In the genomic region with DNA sequence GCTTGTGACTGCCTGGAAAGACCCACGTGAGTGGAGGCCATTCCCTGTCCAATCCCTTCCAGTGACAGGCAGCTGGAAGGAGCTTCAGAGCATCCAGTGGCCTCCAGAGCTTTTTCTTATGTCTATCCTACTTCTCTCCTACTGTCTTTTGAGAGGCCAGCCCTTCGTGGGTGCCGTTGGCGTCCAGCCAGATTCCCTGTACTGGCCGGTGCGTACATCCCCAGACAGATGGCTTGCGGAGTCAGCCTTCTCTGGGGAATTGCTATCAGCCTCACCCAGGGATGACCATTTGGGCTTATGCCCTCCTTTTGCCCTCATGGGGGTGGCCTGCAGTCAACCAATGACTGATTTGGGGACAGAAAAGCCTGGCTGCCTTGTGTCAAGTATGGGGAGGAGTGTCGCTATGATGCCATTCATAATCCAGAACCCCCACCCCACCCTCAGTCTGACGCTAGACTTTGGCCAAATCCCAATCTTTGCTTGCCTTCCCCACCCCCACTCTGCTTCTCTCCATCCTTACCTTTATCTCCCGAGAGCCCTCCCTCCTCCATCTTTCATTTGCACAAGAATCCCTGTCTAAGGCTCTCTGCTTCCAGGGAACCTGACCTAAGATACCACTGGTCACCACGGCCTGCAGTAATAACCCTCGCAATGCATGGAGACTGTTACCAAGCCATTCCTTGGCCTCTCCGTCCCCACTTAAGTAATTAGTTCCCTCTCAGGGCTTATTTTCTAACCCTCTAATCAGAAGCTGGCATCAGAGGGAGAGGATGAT, we compare ENCODE assay signal across 23 cellular contexts.
A peak's percentile ranks its signal among the peaks of the same experiment; 100 is the strongest.
DNase-seq lines count a peak whose midpoint lies in the region; ATAC-seq and TF ChIP-seq lines count a peak whose summit lies in the region.
"Had no signal": no experiment of that assay in that cellular context is flagged by ENCODE, and none has a peak within 500 bp of the region (broad histone marks: within the 10 kb centered on the region; RNA-seq: fewer than 3 reads in every experiment).

No MANE protein-coding gene starts in this region.

- H3K4me2 ChIP-seq in GM23338 = 0 out of 2 replicates have a peak overlapping the region, but pooled peaks have one; percentile 14
- no peak overlapping the region for H3K4me2 ChIP-seq in SK-N-SH

- no peaks in the 10 kb centered on the region for H3K9me3 ChIP-seq in SK-N-SH
- H3K9me3 ChIP-seq: BLaER1 had no signal

- H3K79me2 ChIP-seq in GM23338 (replicated peaks; ENCODE audit: insufficient read depth) = no peaks in the 10 kb centered on the region
- no peaks in the 10 kb centered on the region for H3K79me2 ChIP-seq in SK-N-SH (ENCODE audit: insufficient read depth)

- no peaks in the 10 kb centered on the region for H3F3A ChIP-seq in GM23338 (replicated peaks; ENCODE audit: low read depth)
- no peaks in the 10 kb centered on the region for H3F3A ChIP-seq in SK-N-SH (replicated peaks; ENCODE audit: insufficient read depth)

- H3K27me3 Mint-ChIP-seq in GM23338 (ENCODE audit: insufficient read depth, low read depth, poor library complexity) (peaks cover 13% of the 10 kb centered on the region), nephron progenitor cell (ENCODE audit: low read depth, poor library complexity) (peaks cover 3% of the 10 kb centered on the region)
- H3K27me3 Mint-ChIP-seq: CD4-positive, alpha-beta T cell had no signal

- H3K4me3 ChIP-seq in GM23338 (no peak overlapping the region), SK-N-SH (ENCODE audit: low read depth in 2 of 2, low read length in 1 of 2) (no peak overlapping the region)
- H3K4me3 ChIP-seq: BLaER1 had no signal

- peak; percentile 15 for DNase-seq in CMK (ENCODE audit: low read depth)
- DNase-seq in GM23338 (ENCODE audit: low spot score) = no peak
- peak; percentile 60 for DNase-seq in SK-N-DZ (ENCODE audit: low spot score)
- DNase-seq in nephron progenitor cell = no peak
- no peak for DNase-seq in kidney tubule cell (ENCODE audit: low spot score)
- DNase-seq in SK-N-SH = no peak
- DNase-seq: CD4-positive, alpha-beta T cell; EL; GF-D8; HFFc6; KBM-7; MM.1S; NCI-H1048; NCI-H2029 treated with DMSO at 0.1 percent for 48 hours; NCI-H2171; NCI-H446; SIG-M5; T-cell had no signal

- 41% methylated on average over 13 of the region's 13 CpGs for WGBS in SK-N-SH (ENCODE audit: low lambda C conversion rate)

- POLR2A ChIA-PET in SK-N-SH (lab: Yijun Ruan, JAX) = no interaction called here

- no peaks in the 10 kb centered on the region for H3K36me3 Mint-ChIP-seq in GM23338 (ENCODE audit: low read depth)
- no peaks in the 10 kb centered on the region for H3K36me3 Mint-ChIP-seq in nephron progenitor cell (ENCODE audit: low read depth)
- H3K36me3 Mint-ChIP-seq: T-cell had no signal

- no peak overlapping the region for H3K9ac ChIP-seq in SK-N-SH
- H3K9ac ChIP-seq: BLaER1 had no signal

- no peak overlapping the region for H3K27ac Mint-ChIP-seq in GM23338
- H3K27ac Mint-ChIP-seq in nephron progenitor cell = peak overlapping the region; percentile 36
- H3K27ac Mint-ChIP-seq: CD4-positive, alpha-beta T cell; HFFc6; T-cell had no signal

- H4K20me1 ChIP-seq in GM23338 (replicated peaks; ENCODE audit: insufficient read depth) = no peaks in the 10 kb centered on the region
- no peaks in the 10 kb centered on the region for H4K20me1 ChIP-seq in SK-N-SH (ENCODE audit: insufficient read depth)
- H4K20me1 ChIP-seq: BLaER1 had no signal

- ATAC-seq in GM23338 = peak; percentile 61
- ATAC-seq in GM21576 (IDR thresholded peaks at IDR 0.05; ENCODE audit: unreplicated experiment) = no peak
- ATAC-seq: HepG2, Panc1, T-cell had no signal

- H3K27me3 ChIP-seq in GM23338 (ENCODE audit: insufficient read depth) = no peaks in the 10 kb centered on the region
- peaks cover 9% of the 10 kb centered on the region; the same call in 1 of the 2 replicates for H3K27me3 ChIP-seq in SK-N-SH (ENCODE audit: insufficient read depth)
- H3K27me3 ChIP-seq: BLaER1 had no signal

- no peak overlapping the region for H3K4me3 Mint-ChIP-seq in GM23338
- no peak overlapping the region for H3K4me3 Mint-ChIP-seq in nephron progenitor cell
- H3K4me3 Mint-ChIP-seq: CD4-positive, alpha-beta T cell; HFFc6; T-cell had no signal

- TF ChIP-seq EP300 in SK-N-SH (IDR thresholded peaks at IDR 0.05; ENCODE audit: borderline replicate concordance in 1 of 2, low read depth in 1 of 2, low read length in 1 of 2) = no peak

- H3K9me2 ChIP-seq in GM23338 (ENCODE audit: insufficient read depth) = no peaks in the 10 kb centered on the region
- H3K9me2 ChIP-seq in SK-N-SH = no peaks in the 10 kb centered on the region

- TF ChIP-seq RAD21 in SK-N-SH (IDR thresholded peaks at IDR 0.05; ENCODE audit: low read length) = no peak

- H3K4me1 ChIP-seq in GM23338 (ENCODE audit: insufficient read depth) = 0 out of 2 replicates have a peak, but pooled peaks cover 3% of the 10 kb centered on the region
- peaks cover 0 to 28% of the 10 kb centered on the region in 2 experiments; a peak in 1 of 4 replicates for H3K4me1 ChIP-seq in SK-N-SH (ENCODE audit: control insufficient read depth in 1 of 2, insufficient read depth in 2 of 2, low read depth in 1 of 2, low read length in 1 of 2)

- no peaks in the 10 kb centered on the region for H3K36me3 ChIP-seq in GM23338 (ENCODE audit: insufficient read depth)
- no peaks in the 10 kb centered on the region for H3K36me3 ChIP-seq in SK-N-SH (replicated peaks in 1 of 2; ENCODE audit: control insufficient read depth in 1 of 2, insufficient read depth in 2 of 2, low read length in 1 of 2)
- H3K36me3 ChIP-seq: BLaER1 had no signal

- H3K27ac ChIP-seq in GM23338 (ENCODE audit: low read depth) (no peak overlapping the region), SK-N-SH (ENCODE audit: low read depth in 2 of 2, low read length in 1 of 2) (peak overlapping the region in 1 of 2 experiments; percentile 53; a peak in 2 of 4 replicates)
- H3K27ac ChIP-seq: BLaER1, HL-60 had no signal

- H3K4me1 Mint-ChIP-seq in GM23338 (peaks cover 23% of the 10 kb centered on the region; the same call in 2 of the 3 replicates), nephron progenitor cell (peaks cover 41% of the 10 kb centered on the region)

- TF ChIP-seq CTCF in GM23338 (conservative IDR thresholded peaks at IDR 0.05; ENCODE audit: low read depth in 2 of 2) (no peak), nephron progenitor cell (IDR thresholded peaks at IDR 0.05) (no peak), SK-N-SH (IDR thresholded peaks at IDR 0.05) (no peak)

- no peak overlapping the region for H2AFZ ChIP-seq in GM23338
- H2AFZ ChIP-seq in SK-N-SH (ENCODE audit: low read depth) = no peak overlapping the region

- CTCF ChIA-PET in SK-N-SH (lab: Yijun Ruan, JAX) = no interaction called here

- H3K9me3 Mint-ChIP-seq in GM23338 (no peaks in the 10 kb centered on the region), nephron progenitor cell (peaks cover 36% of the 10 kb centered on the region)
- H3K9me3 Mint-ChIP-seq: CD4-positive, alpha-beta T cell; HFFc6; T-cell had no signal

TF ChIP-seq in GM23338, 12 proteins besides CTCF, POLR2A, EP300 and RAD21:
- TF ChIP-seq EZH2phosphoT487 (IDR thresholded peaks at IDR 0.05; ENCODE audit: unreplicated experiment) (no peak), EZH2 (IDR thresholded peaks at IDR 0.05; ENCODE audit: low read depth, unreplicated experiment) (no peak), POLR2AphosphoS5 (IDR thresholded peaks at IDR 0.05; ENCODE audit: low read depth) (no peak)

TF ChIP-seq in SK-N-SH, 30 proteins besides CTCF, POLR2A, EP300 and RAD21 (continues in another document):
- TF ChIP-seq FOSL2 (IDR thresholded peaks at IDR 0.05; ENCODE audit: borderline replicate concordance, low read depth) (no peak), RXRA (IDR thresholded peaks at IDR 0.05; ENCODE audit: borderline replicate concordance, low read depth) (no peak), MEF2A (IDR thresholded peaks at IDR 0.05; ENCODE audit: borderline replicate concordance, low read depth) (no peak), TEAD4 (IDR thresholded peaks at IDR 0.05; ENCODE audit: borderline replicate concordance, insufficient read depth) (no peak)
- TF ChIP-seq, protein P1, sequence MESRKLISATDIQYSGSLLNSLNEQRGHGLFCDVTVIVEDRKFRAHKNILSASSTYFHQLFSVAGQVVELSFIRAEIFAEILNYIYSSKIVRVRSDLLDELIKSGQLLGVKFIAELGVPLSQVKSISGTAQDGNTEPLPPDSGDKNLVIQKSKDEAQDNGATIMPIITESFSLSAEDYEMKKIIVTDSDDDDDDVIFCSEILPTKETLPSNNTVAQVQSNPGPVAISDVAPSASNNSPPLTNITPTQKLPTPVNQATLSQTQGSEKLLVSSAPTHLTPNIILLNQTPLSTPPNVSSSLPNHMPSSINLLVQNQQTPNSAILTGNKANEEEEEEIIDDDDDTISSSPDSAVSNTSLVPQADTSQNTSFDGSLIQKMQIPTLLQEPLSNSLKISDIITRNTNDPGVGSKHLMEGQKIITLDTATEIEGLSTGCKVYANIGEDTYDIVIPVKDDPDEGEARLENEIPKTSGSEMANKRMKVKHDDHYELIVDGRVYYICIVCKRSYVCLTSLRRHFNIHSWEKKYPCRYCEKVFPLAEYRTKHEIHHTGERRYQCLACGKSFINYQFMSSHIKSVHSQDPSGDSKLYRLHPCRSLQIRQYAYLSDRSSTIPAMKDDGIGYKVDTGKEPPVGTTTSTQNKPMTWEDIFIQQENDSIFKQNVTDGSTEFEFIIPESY (IDR thresholded peaks at IDR 0.05; ENCODE audit: borderline replicate concordance, low read depth) = no peak
- TF ChIP-seq, protein P2, sequence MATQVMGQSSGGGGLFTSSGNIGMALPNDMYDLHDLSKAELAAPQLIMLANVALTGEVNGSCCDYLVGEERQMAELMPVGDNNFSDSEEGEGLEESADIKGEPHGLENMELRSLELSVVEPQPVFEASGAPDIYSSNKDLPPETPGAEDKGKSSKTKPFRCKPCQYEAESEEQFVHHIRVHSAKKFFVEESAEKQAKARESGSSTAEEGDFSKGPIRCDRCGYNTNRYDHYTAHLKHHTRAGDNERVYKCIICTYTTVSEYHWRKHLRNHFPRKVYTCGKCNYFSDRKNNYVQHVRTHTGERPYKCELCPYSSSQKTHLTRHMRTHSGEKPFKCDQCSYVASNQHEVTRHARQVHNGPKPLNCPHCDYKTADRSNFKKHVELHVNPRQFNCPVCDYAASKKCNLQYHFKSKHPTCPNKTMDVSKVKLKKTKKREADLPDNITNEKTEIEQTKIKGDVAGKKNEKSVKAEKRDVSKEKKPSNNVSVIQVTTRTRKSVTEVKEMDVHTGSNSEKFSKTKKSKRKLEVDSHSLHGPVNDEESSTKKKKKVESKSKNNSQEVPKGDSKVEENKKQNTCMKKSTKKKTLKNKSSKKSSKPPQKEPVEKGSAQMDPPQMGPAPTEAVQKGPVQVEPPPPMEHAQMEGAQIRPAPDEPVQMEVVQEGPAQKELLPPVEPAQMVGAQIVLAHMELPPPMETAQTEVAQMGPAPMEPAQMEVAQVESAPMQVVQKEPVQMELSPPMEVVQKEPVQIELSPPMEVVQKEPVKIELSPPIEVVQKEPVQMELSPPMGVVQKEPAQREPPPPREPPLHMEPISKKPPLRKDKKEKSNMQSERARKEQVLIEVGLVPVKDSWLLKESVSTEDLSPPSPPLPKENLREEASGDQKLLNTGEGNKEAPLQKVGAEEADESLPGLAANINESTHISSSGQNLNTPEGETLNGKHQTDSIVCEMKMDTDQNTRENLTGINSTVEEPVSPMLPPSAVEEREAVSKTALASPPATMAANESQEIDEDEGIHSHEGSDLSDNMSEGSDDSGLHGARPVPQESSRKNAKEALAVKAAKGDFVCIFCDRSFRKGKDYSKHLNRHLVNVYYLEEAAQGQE (IDR thresholded peaks at IDR 0.05; ENCODE audit: low read depth, low read length) = no peak

Comparison
In these comparisons a context has a peak if more than half of its experiments do, and no peak if none do; other contexts are left out.
1. DNase-seq: peak in CMK (single experiment) and SK-N-DZ (single experiment); none in GM23338 (single experiment), nephron progenitor cell (single experiment), kidney tubule cell (single experiment) and SK-N-SH (single experiment).